ENCODE assay signal across 37 cellular contexts in the genomic region with DNA sequence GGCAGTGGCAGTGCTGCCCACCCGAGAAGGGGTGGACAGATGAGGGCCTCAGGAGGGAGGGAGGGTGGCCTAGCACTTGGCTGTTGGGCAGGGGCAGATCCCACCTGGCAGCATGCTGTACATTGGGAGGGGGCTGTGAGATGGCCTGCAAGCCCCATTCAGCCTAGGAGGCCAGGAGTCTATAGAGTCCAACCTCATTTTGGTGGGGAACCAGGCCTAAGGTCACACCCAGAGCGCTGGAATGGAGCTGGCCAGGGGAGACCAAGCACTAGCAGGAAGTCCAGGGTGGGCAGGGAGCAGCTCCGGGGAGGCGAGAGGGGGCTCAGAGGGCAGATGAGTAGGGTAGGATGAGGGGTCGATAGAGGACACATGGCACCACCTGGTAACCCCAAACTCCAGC. TPM values are rescaled to one million over a fixed set of nuclear protein-coding genes. Genes with fewer than 3 reads are reported as not detected.
DNase-seq lines count a peak whose midpoint lies in the region; FAIRE-seq and TF ChIP-seq lines count a peak whose summit lies in the region.
"Had no signal": no experiment of that assay in that cellular context is flagged by ENCODE, and none has a peak within 500 bp of the region (broad histone marks: within the 10 kb centered on the region; RNA-seq: fewer than 3 reads in every experiment).

No MANE protein-coding gene starts in this region.

- H3K4me1 ChIP-seq in KMS-11 (ENCODE audit: low read depth, poor library complexity, severe bottlenecking) = peaks cover 61% of the 10 kb centered on the region
- H3K4me1 ChIP-seq in transverse colon = peaks cover 0 to 20% (median 13%) of the 10 kb centered on the region in 4 donors
- peaks cover 0 to 4% of the 10 kb centered on the region in 2 donors for H3K4me1 ChIP-seq in small intestine (ENCODE audit: control insufficient read depth in 2 of 2, insufficient read depth in 1 of 2, low read depth in 1 of 2, low read length in 1 of 2)
- H3K4me1 ChIP-seq: BE2C, right atrium auricular region, testis, uterus had no signal

- intact Hi-C loops in activated T-helper 2 cell treated with anti-CD3 and anti-CD28 coated beads, Interferon-gamma antibody, Interleukin-2, Interleukin-4, amounts not matched to agents 10 μg/mL and 5 μg/mL and 100 μg/mL, durations not matched to agents 14 hours and 24 hours and 36 hours (cut with micrococcal nuclease) = no loop called here
- intact Hi-C loops in transverse colon (cut with DNase I; ENCODE audit: low total_unique reads) = no loop called here

- H3K4me3 ChIP-seq in KMS-11 (IDR thresholded peaks at IDR 0.05; ENCODE audit: insufficient read depth, low read depth, low read length) (no peak overlapping the region), transverse colon (no peak overlapping the region), small intestine (ENCODE audit: low read depth in 1 of 2, low read length in 2 of 2) (no peak overlapping the region)
- H3K4me3 ChIP-seq: esophagus squamous epithelium, heart left ventricle, K562, left lung, MG63, right atrium auricular region, smooth muscle cell, testis, uterus had no signal

- H3K27ac Mint-ChIP-seq in activated T-helper 2 cell treated with anti-CD3 and anti-CD28 coated beads, Interferon-gamma antibody, Interleukin-2, Interleukin-4, amounts not matched to agents 10 μg/mL and 5 μg/mL and 100 μg/mL, durations not matched to agents 14 hours and 24 hours and 36 hours = peak overlapping the region; percentile 39

- no peak for TF ChIP-seq EP300 in transverse colon (IDR thresholded peaks at IDR 0.05; ENCODE audit: low read depth)

- peaks cover 42% of the 10 kb centered on the region for H3K4me1 Mint-ChIP-seq in activated T-helper 2 cell treated with anti-CD3 and anti-CD28 coated beads, Interferon-gamma antibody, Interleukin-2, Interleukin-4, amounts not matched to agents 10 μg/mL and 5 μg/mL and 100 μg/mL, durations not matched to agents 14 hours and 24 hours and 36 hours (ENCODE audit: low read depth)

- no peak overlapping the region for H3K4me3 Mint-ChIP-seq in activated T-helper 2 cell treated with anti-CD3 and anti-CD28 coated beads, Interferon-gamma antibody, Interleukin-2, Interleukin-4, amounts not matched to agents 10 μg/mL and 5 μg/mL and 100 μg/mL, durations not matched to agents 14 hours and 24 hours and 36 hours (ENCODE audit: low read depth)
- H3K4me3 Mint-ChIP-seq: activated CD4-positive, alpha-beta T cell treated with anti-CD3 and anti-CD28 coated beads, Interleukin-2, amount 10 ng/mL, durations not matched to agents 7 days and 5 days; H9 had no signal

- in situ Hi-C loops in transverse colon (cut with MboI; ENCODE audit: low pct_ligation_motif_present in 1 of 4, low pct_unique_long_range_greater_than_20kb in 1 of 4, low sequenced_read_pairs in 3 of 4) = loop anchor here in 2 of 4 donors (25.0 kb wide), 2 partner anchors 109 to 166 kb away; a partner anchor contains a TSS

- no peak for TF ChIP-seq CTCF in KMS-11 (conservative IDR thresholded peaks at IDR 0.05; ENCODE audit: low read depth, low read length)
- no peak for TF ChIP-seq CTCF in transverse colon (IDR thresholded peaks at IDR 0.05)

- no peaks in the 10 kb centered on the region for H3K27me3 ChIP-seq in KMS-11 (ENCODE audit: insufficient read depth, low read depth)
- H3K27me3 ChIP-seq in transverse colon = no peaks in the 10 kb centered on the region
- no peaks in the 10 kb centered on the region for H3K27me3 ChIP-seq in small intestine (ENCODE audit: control insufficient read depth in 2 of 2, insufficient read depth in 2 of 2, low read length in 2 of 2)
- H3K27me3 ChIP-seq: BE2C, brain microvascular endothelial cell, esophagus squamous epithelium, foreskin keratinocyte, left lung, MG63, neutrophil, right atrium auricular region, testis, uterus had no signal

- peak; percentile 57 for DNase-seq in activated effector memory CD4-positive, alpha-beta T cell treated with anti-CD3 and anti-CD28 coated beads, Interleukin-2, amount 50 U/mL, for 16 hours
- no peak for DNase-seq in activated effector memory CD4-positive, alpha-beta T cell treated with Interleukin-2 at 50 U/mL for 16 hours
- no peak for DNase-seq in activated T-helper 2 cell treated with anti-CD3 and anti-CD28 coated beads, Interferon-gamma antibody, Interleukin-2, Interleukin-4, amounts not matched to agents 10 μg/mL and 5 μg/mL and 100 μg/mL, durations not matched to agents 14 hours and 24 hours and 36 hours (ENCODE audit: low spot score)
- peak; percentile 6 for DNase-seq in transverse colon
- no peak for DNase-seq in NCI-H69 (lab: John Stamatoyannopoulos, UW)
- no peak for DNase-seq in small intestine
- DNase-seq: activated CD4-positive, alpha-beta T cell treated with anti-CD3 and anti-CD28 coated beads, Interleukin-2, amount 10 ng/mL, durations not matched to agents 7 days and 5 days; activated T-cell treated with anti-CD3 and anti-CD28 coated beads for 4 hours; amniotic stem cell; BE2C; brain microvascular endothelial cell; Caco-2; DMS53; esophagus squamous epithelium; foreskin keratinocyte; H9; heart left ventricle; islet precursor cell; left lung; mesenchymal stem cell; MG63; NCI-H1417 treated with DMSO at 0.1 percent for 48 hours; NCI-H2029 treated with DMSO at 0.1 percent for 48 hours; NCI-H524 treated with DMSO at 0.1 percent for 48 hours; NK-92 treated with Interleukin-12 subunit alpha and Interleukin-12 subunit beta, amount 100 ng/mL, for 24 hours; PC-3; SK-N-SH; stimulated activated naive CD4-positive, alpha-beta T cell treated with Interleukin-2 at 50 U/mL for 16 hours; T-helper 9 cell; testis; uterus had no signal

- H3K9me3 Mint-ChIP-seq in activated T-helper 2 cell treated with anti-CD3 and anti-CD28 coated beads, Interferon-gamma antibody, Interleukin-2, Interleukin-4, amounts not matched to agents 10 μg/mL and 5 μg/mL and 100 μg/mL, durations not matched to agents 14 hours and 24 hours and 36 hours = no peaks in the 10 kb centered on the region
- H3K9me3 Mint-ChIP-seq: activated CD4-positive, alpha-beta T cell treated with anti-CD3 and anti-CD28 coated beads, Interleukin-2, amount 10 ng/mL, durations not matched to agents 7 days and 5 days; H9 had no signal

- H2AFZ ChIP-seq in KMS-11 (ENCODE audit: low read depth) = no peak overlapping the region

- H3K36me3 ChIP-seq in KMS-11 (ENCODE audit: insufficient read depth) (no peaks in the 10 kb centered on the region), transverse colon (no peaks in the 10 kb centered on the region), small intestine (ENCODE audit: control insufficient read depth in 2 of 2, insufficient read depth in 2 of 2, low read length in 2 of 2) (peaks cover 7 to 23% of the 10 kb centered on the region in 2 donors)
- H3K36me3 ChIP-seq: brain microvascular endothelial cell, right atrium auricular region, uterus had no signal

- H3K27ac ChIP-seq in KMS-11 (peak overlapping the region; percentile 81; the same call in 1 of the 2 replicates), transverse colon (no peak overlapping the region), small intestine (ENCODE audit: low read depth in 1 of 2, low read length in 1 of 2) (no peak overlapping the region)
- H3K27ac ChIP-seq: brain microvascular endothelial cell, esophagus squamous epithelium, foreskin keratinocyte, heart left ventricle, left lung, neutrophil, right atrium auricular region, testis, uterus had no signal

- H3K4me2 ChIP-seq in KMS-11 = no peak overlapping the region
- H3K4me2 ChIP-seq: SK-N-SH, smooth muscle cell had no signal

- H3K36me3 Mint-ChIP-seq in activated T-helper 2 cell treated with anti-CD3 and anti-CD28 coated beads, Interferon-gamma antibody, Interleukin-2, Interleukin-4, amounts not matched to agents 10 μg/mL and 5 μg/mL and 100 μg/mL, durations not matched to agents 14 hours and 24 hours and 36 hours (ENCODE audit: low read depth) = peaks cover 66% of the 10 kb centered on the region

- H3K9me3 ChIP-seq in transverse colon (no peaks in the 10 kb centered on the region), small intestine (ENCODE audit: control insufficient read depth, low read depth) (no peaks in the 10 kb centered on the region)
- H3K9me3 ChIP-seq: BE2C, Caco-2, esophagus squamous epithelium, heart left ventricle, left lung, MG63, neutrophil, right atrium auricular region, SK-N-SH, testis, uterus had no signal

- no peak overlapping the region for H3K9ac ChIP-seq in KMS-11
- H3K9ac ChIP-seq: SK-N-SH had no signal

- peaks cover 10% of the 10 kb centered on the region; the same call in 1 of the 2 replicates for H3K79me2 ChIP-seq in KMS-11 (ENCODE audit: insufficient read depth, low read depth)

- H3K27me3 Mint-ChIP-seq in activated T-helper 2 cell treated with anti-CD3 and anti-CD28 coated beads, Interferon-gamma antibody, Interleukin-2, Interleukin-4, amounts not matched to agents 10 μg/mL and 5 μg/mL and 100 μg/mL, durations not matched to agents 14 hours and 24 hours and 36 hours (ENCODE audit: low read depth) = no peaks in the 10 kb centered on the region
- H3K27me3 Mint-ChIP-seq: activated CD4-positive, alpha-beta T cell treated with anti-CD3 and anti-CD28 coated beads, Interleukin-2, amount 10 ng/mL, durations not matched to agents 7 days and 5 days had no signal

- 96 to 100% methylated on average over 5 of the region's 5 CpGs for WGBS in transverse colon (ENCODE audit: low coverage in 1 of 2), 2 donors
- 93 to 98% (median 94%) methylated on average over 5 of the region's 5 CpGs for WGBS in small intestine, 3 donors

- no peak for TF ChIP-seq POLR2A in transverse colon (IDR thresholded peaks at IDR 0.05)

- FAIRE-seq in small intestine (lab: Jason Lieb, UNC) = no peak
- FAIRE-seq: G401.6, K562 had no signal

- H4K20me1 ChIP-seq in KMS-11 (ENCODE audit: insufficient read depth) = no peaks in the 10 kb centered on the region

RNA-seq across cellular contexts. Expression of a gene that starts 22.9 kb away (rescaled TPM):
- total RNA-seq in activated T-helper 2 cell treated with anti-CD3 and anti-CD28 coated beads, Interferon-gamma antibody, Interleukin-2, Interleukin-4, amounts not matched to agents 10 μg/mL and 5 μg/mL and 100 μg/mL, durations not matched to agents 14 hours and 24 hours and 36 hours = 37.7 and 41.5 TPM in 2 replicates
- total RNA-seq in transverse colon = 10 to 100 TPM; 28.7 to 58.7 (median 53.8) TPM
- polyA plus RNA-seq in small intestine = 10 to 100 TPM; 20.5 to 35.2 (median 30.6) TPM

RNA-seq across cellular contexts. Expression of a gene that starts 39.6 kb away (rescaled TPM):
- total RNA-seq in activated T-helper 2 cell treated with anti-CD3 and anti-CD28 coated beads, Interferon-gamma antibody, Interleukin-2, Interleukin-4, amounts not matched to agents 10 μg/mL and 5 μg/mL and 100 μg/mL, durations not matched to agents 14 hours and 24 hours and 36 hours = 63.4 and 64.7 TPM in 2 replicates
- 100 to 1,000 TPM in 3 of 4 donors, 10 to 100 TPM in 1; 86.6 to 319 (median 269) TPM for total RNA-seq in transverse colon
- 100 to 1,000 TPM in 1 of 3 donors, 10 to 100 TPM in 2; 57.0 to 120 (median 68.9) TPM for polyA plus RNA-seq in small intestine

Comparison
In these comparisons a context has a peak if more than half of its experiments do, and no peak if none do; other contexts are left out.
1. DNase-seq: peak in activated effector memory CD4-positive, alpha-beta T cell treated with anti-CD3 and anti-CD28 coated beads, Interleukin-2, amount 50 U/mL, for 16 hours (single experiment) and transverse colon (single experiment); none in activated effector memory CD4-positive, alpha-beta T cell treated with Interleukin-2 at 50 U/mL for 16 hours (single experiment), activated T-helper 2 cell treated with anti-CD3 and anti-CD28 coated beads, Interferon-gamma antibody, Interleukin-2, Interleukin-4, amounts not matched to agents 10 μg/mL and 5 μg/mL and 100 μg/mL, durations not matched to agents 14 hours and 24 hours and 36 hours (single experiment), NCI-H69 (single experiment) and small intestine (single experiment).